13 cellular contexts compared by ENCODE assay signal in genomic region chr18:13379930-13380665, GRCh38.
A peak's percentile ranks its signal among the peaks of the same experiment; 100 is the strongest.
DNase-seq lines count a peak whose midpoint lies in the region; ATAC-seq, FAIRE-seq and TF ChIP-seq lines count a peak whose summit lies in the region.
"Had no signal": no experiment of that assay in that cellular context is flagged by ENCODE, and none has a peak within 500 bp of the region (broad histone marks: within the 10 kb centered on the region; RNA-seq: fewer than 3 reads in every experiment).

No MANE protein-coding gene starts in this region.

- no peak overlapping the region for H3K4ac ChIP-seq in mesendoderm (ENCODE audit: low read depth, low read length)

- peak; percentile 22 for ATAC-seq in left colon
- ATAC-seq: HCT116 had no signal

- H4K5ac ChIP-seq in mesendoderm (ENCODE audit: low read length) = no peak overlapping the region

- no CpG with 5 or more reads among the region's 18 CpGs for WGBS in mesendoderm (ENCODE audit: extremely low coverage, insufficient coverage, low lambda C conversion rate)

- no peak overlapping the region for H3K56ac ChIP-seq in mesendoderm (ENCODE audit: low read length)

- H3K4me1 Mint-ChIP-seq in brain = peaks cover 82% of the 10 kb centered on the region

- peaks cover 87% of the 10 kb centered on the region for H4K20me1 ChIP-seq in BLaER1

- H3K36me3 ChIP-seq in BLaER1 = peaks cover 7% of the 10 kb centered on the region; the same call in 1 of the 2 replicates
- no peaks in the 10 kb centered on the region for H3K36me3 ChIP-seq in HEK293 (ENCODE audit: control insufficient read depth in 2 of 2, insufficient read depth in 1 of 2, low read length in 2 of 2)
- no peaks in the 10 kb centered on the region for H3K36me3 ChIP-seq in mesendoderm (ENCODE audit: control insufficient read depth, insufficient read depth, low read length)
- H3K36me3 ChIP-seq: prostate gland had no signal

- H3K79me1 ChIP-seq in mesendoderm (ENCODE audit: low read length) = no peaks in the 10 kb centered on the region

- CTCF ChIA-PET in HEK293 (lab: Yijun Ruan, JAX) = interaction anchor here (0.6 to 0.8 kb wide), 3 partner anchors 98 to 1453 kb away, joined by 4 read pairs; no protein-coding TSS in a partner anchor

- no peak overlapping the region for H3K4me3 ChIP-seq in BLaER1
- no peak overlapping the region for H3K4me3 ChIP-seq in HEK293 (ENCODE audit: low read depth, low read length)
- no peak overlapping the region for H3K4me3 ChIP-seq in foreskin fibroblast (ENCODE audit: low read depth in 1 of 2, low read length in 2 of 2)
- no peak overlapping the region for H3K4me3 ChIP-seq in mesendoderm (ENCODE audit: low read length)
- H3K4me3 ChIP-seq: prostate gland had no signal

- no peak for FAIRE-seq in D721Med (lab: Jason Lieb, UNC)

- no peak overlapping the region for H3K18ac ChIP-seq in mesendoderm (ENCODE audit: low read length)

- H2BK5ac ChIP-seq in mesendoderm (ENCODE audit: low read length) = no peak overlapping the region

- peak overlapping the region; percentile 92 for H3K4me2 ChIP-seq in BLaER1
- H3K4me2 ChIP-seq in mesendoderm (ENCODE audit: low read length) = no peak overlapping the region
- H3K4me2 ChIP-seq: KMS-11 had no signal

- DNase-seq in left colon = peak in 1 of 2 donors; percentile 20
- no peak for DNase-seq in foreskin fibroblast
- no peak for DNase-seq in mesendoderm
- no peak for DNase-seq in D721Med (ENCODE audit: insufficient read length, low spot score)
- DNase-seq in NCI-H345 treated with DMSO at 0.1 percent for 48 hours (lab: John Stamatoyannopoulos, UW; ENCODE audit: unreplicated experiment) = no peak
- DNase-seq: NCI-H524 treated with DMSO at 0.1 percent for 48 hours had no signal

- H3K4me3 Mint-ChIP-seq in brain = peak overlapping the region in 4 of 5 experiments; percentile 28 to 63 (median 34)

- no peak overlapping the region for H2BK15ac ChIP-seq in mesendoderm (replicated peaks; ENCODE audit: low read depth)

- H3K27ac ChIP-seq in BLaER1 (peak overlapping the region; percentile 78; the same call in 1 of the 2 replicates), HEK293 (ENCODE audit: extremely low read depth, low read depth, low read length) (no peak overlapping the region), mesendoderm (ENCODE audit: low read depth, low read length) (no peak overlapping the region)
- H3K27ac ChIP-seq: C4-2B, KMS-11 had no signal

- no peak overlapping the region for H2AK5ac ChIP-seq in mesendoderm (ENCODE audit: low read length)

- H3K9ac ChIP-seq in BLaER1 (peak overlapping the region; percentile 21; the same call in 1 of the 2 replicates), mesendoderm (ENCODE audit: low read length) (no peak overlapping the region)
- H3K9ac ChIP-seq: KMS-11 had no signal

- no peaks in the 10 kb centered on the region for H3K9me3 ChIP-seq in BLaER1
- no peaks in the 10 kb centered on the region for H3K9me3 ChIP-seq in HEK293 (ENCODE audit: control insufficient read depth, insufficient read depth, low read depth, low read length)
- H3K9me3 ChIP-seq: prostate gland had no signal

- H3K27me3 Mint-ChIP-seq in brain = peaks cover 3% of the 10 kb centered on the region

- peaks cover 91% of the 10 kb centered on the region for H3K4me1 ChIP-seq in BLaER1
- 0 out of 2 replicates have a peak, but pooled peaks cover 3% of the 10 kb centered on the region for H3K4me1 ChIP-seq in HEK293 (ENCODE audit: control insufficient read depth, insufficient read depth, low read length)
- no peaks in the 10 kb centered on the region for H3K4me1 ChIP-seq in mesendoderm (ENCODE audit: control insufficient read depth, low read depth, low read length)

- intact Hi-C loops in left colon (cut with DNase I, micrococcal nuclease) = no loop called here

- no peak overlapping the region for H2BK120ac ChIP-seq in mesendoderm (ENCODE audit: low read depth, low read length)

- TF ChIP-seq CTCF in HEK293 (tag by site-specific recombination; IDR thresholded peaks at IDR 0.05) = no peak
- no peak for TF ChIP-seq CTCF in brain (conservative IDR thresholded peaks at IDR 0.05)
- TF ChIP-seq CTCF in foreskin fibroblast (IDR thresholded peaks at IDR 0.05; ENCODE audit: low read depth, low read length) = no peak
- TF ChIP-seq CTCF in D721Med (IDR thresholded peaks at IDR 0.05; ENCODE audit: insufficient read depth, missing control alignments) = no peak

- H4K8ac ChIP-seq in mesendoderm (ENCODE audit: low read depth, low read length) = no peak overlapping the region

- H3K23ac ChIP-seq in mesendoderm (ENCODE audit: low read length) = no peak overlapping the region

- H3K9me3 Mint-ChIP-seq in brain = no peaks in the 10 kb centered on the region

- POLR2A ChIA-PET in HEK293 (lab: Yijun Ruan, JAX) = no interaction called here

- H3K79me2 ChIP-seq in mesendoderm (ENCODE audit: control insufficient read depth, insufficient read depth, low read length) = no peaks in the 10 kb centered on the region

- H3K36me3 Mint-ChIP-seq in brain = no peaks in the 10 kb centered on the region

- H3K27me3 ChIP-seq in BLaER1 = no peaks in the 10 kb centered on the region
- H3K27me3 ChIP-seq in mesendoderm (ENCODE audit: insufficient read depth, low read length, poor library complexity) = no peaks in the 10 kb centered on the region

- H3K27ac Mint-ChIP-seq in brain = peak overlapping the region; percentile 68 to 92 (median 89)

TF ChIP-seq in HEK293, 187 proteins besides CTCF, POLR2A, EP300 and RAD21:
- TF ChIP-seq ZNF544 (tag by site-specific recombination; IDR thresholded peaks at IDR 0.05) (no peak), SP7 (tag by site-specific recombination; IDR thresholded peaks at IDR 0.05) (peak; percentile 59), ZNF394 (tag by site-specific recombination; IDR thresholded peaks at IDR 0.05; ENCODE audit: borderline replicate concordance) (no peak), ZNF473 (tag by site-specific recombination; IDR thresholded peaks at IDR 0.05) (no peak), ZNF830 (tag by site-specific recombination; IDR thresholded peaks at IDR 0.05; ENCODE audit: low read depth) (no peak), KLF7 (tag by site-specific recombination; IDR thresholded peaks at IDR 0.05; ENCODE audit: borderline replicate concordance) (no peak), ZNF670 (tag by site-specific recombination; IDR thresholded peaks at IDR 0.05; ENCODE audit: low read depth) (no peak), EGR2 (tag by site-specific recombination; IDR thresholded peaks at IDR 0.05; ENCODE audit: low read depth) (0 out of 2 replicates have a peak, but pooled peaks have one; percentile 12), ZNF707 (tag by site-specific recombination; IDR thresholded peaks at IDR 0.05) (no peak), ZBTB20 (tag by site-specific recombination; IDR thresholded peaks at IDR 0.05) (no peak), KLF8 (tag by site-specific recombination; IDR thresholded peaks at IDR 0.05) (no peak), ZNF302 (tag by site-specific recombination; IDR thresholded peaks at IDR 0.05; ENCODE audit: low read depth) (no peak)
- TF ChIP-seq, protein P1, sequence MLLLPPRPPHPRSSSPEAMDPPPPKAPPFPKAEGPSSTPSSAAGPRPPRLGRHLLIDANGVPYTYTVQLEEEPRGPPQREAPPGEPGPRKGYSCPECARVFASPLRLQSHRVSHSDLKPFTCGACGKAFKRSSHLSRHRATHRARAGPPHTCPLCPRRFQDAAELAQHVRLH (tag by site-specific recombination; IDR thresholded peaks at IDR 0.05) = no peak
- TF ChIP-seq, protein P2, sequence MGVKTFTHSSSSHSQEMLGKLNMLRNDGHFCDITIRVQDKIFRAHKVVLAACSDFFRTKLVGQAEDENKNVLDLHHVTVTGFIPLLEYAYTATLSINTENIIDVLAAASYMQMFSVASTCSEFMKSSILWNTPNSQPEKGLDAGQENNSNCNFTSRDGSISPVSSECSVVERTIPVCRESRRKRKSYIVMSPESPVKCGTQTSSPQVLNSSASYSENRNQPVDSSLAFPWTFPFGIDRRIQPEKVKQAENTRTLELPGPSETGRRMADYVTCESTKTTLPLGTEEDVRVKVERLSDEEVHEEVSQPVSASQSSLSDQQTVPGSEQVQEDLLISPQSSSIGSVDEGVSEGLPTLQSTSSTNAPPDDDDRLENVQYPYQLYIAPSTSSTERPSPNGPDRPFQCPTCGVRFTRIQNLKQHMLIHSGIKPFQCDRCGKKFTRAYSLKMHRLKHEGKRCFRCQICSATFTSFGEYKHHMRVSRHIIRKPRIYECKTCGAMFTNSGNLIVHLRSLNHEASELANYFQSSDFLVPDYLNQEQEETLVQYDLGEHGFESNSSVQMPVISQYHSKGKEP (tag by site-specific recombination; IDR thresholded peaks at IDR 0.05) = no peak
TF ChIP-seq in HEK293: peak in this region for 2.
